19 cellular contexts compared by ENCODE assay signal in the genomic region with DNA sequence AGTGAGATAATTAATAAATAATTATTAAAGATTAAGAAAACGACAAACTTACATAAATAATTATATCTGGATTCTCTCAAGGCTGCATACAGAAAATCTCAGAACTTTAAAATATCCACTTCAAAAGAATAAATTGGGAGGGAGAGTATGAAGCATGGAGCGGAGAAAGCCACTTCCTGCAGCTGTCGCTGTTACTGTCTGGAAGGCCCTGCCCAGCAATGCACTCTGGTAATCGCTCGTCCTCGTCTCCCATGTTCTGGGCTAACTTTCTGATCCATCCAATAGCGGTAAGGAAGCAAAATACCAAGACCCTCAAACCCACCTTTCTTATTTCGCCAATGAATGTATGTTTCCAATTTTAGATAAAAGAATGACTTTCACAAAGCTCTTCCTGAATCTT. TPM values are rescaled to one million over a fixed set of nuclear protein-coding genes. Genes with fewer than 3 reads are reported as not detected.
A peak's percentile ranks its signal among the peaks of the same experiment; 100 is the strongest.
DNase-seq lines count a peak whose midpoint lies in the region; ATAC-seq, FAIRE-seq and TF ChIP-seq lines count a peak whose summit lies in the region.
"Had no signal": no experiment of that assay in that cellular context is flagged by ENCODE, and none has a peak within 500 bp of the region (broad histone marks: within the 10 kb centered on the region; RNA-seq: fewer than 3 reads in every experiment).

No MANE protein-coding gene starts in this region.

- H3K9ac ChIP-seq in GM12878 (ENCODE audit: control insufficient read depth, insufficient read depth, low read length) = no peak overlapping the region
- H3K9ac ChIP-seq in neural cell (ENCODE audit: low read length) = peak overlapping the region; percentile 39

- H3K27me3 Mint-ChIP-seq in IgD-negative memory B cell = no peaks in the 10 kb centered on the region

- DNase-seq in DMS79 treated with DMSO at 0.1 percent for 48 hours (lab: John Stamatoyannopoulos, UW) (peak; percentile 28), DMS79 (lab: John Stamatoyannopoulos, UW) (no peak), GM12878 (ENCODE audit: low read depth, low spot score) (no peak), NCI-H345 treated with DMSO at 0.1 percent for 48 hours (lab: John Stamatoyannopoulos, UW; ENCODE audit: unreplicated experiment) (no peak), uterus (no peak)
- DNase-seq: activated CD4-positive, alpha-beta T cell treated with anti-CD3 and anti-CD28 coated beads, Interleukin-2, amount 50 U/mL, for 1 hour; activated effector memory CD4-positive, alpha-beta T cell treated with anti-CD3 and anti-CD28 coated beads, Interleukin-2, amount 50 U/mL, for 16 hours; HCEC 1CT; heart right ventricle; stimulated activated CD8-positive, alpha-beta memory T cell treated with anti-CD3 and anti-CD28 coated beads, Interleukin-4, amount 100 ng/mL, for 48 hours; SW 1271 had no signal

- no TSS peak for BruUV-seq in GM12878 (replicated peaks; lab: Mats Ljungman, UMichigan)

- no peak overlapping the region for H3K27ac ChIP-seq in GM12878 (ENCODE audit: control insufficient read depth, insufficient read depth)
- peak overlapping the region; percentile 76 for H3K27ac ChIP-seq in neural cell (ENCODE audit: low read length)
- no peak overlapping the region for H3K27ac ChIP-seq in uterus
- H3K27ac ChIP-seq: 22Rv1, epithelial cell of prostate, heart right ventricle had no signal

- no peaks in the 10 kb centered on the region for H3K9me2 ChIP-seq in neural cell (ENCODE audit: insufficient read depth, low read length)

- TF ChIP-seq POLR2A in GM12878 (IDR thresholded peaks at IDR 0.05; ENCODE audit: low read depth, low read length) = no peak
- no peak for TF ChIP-seq POLR2A in uterus (IDR thresholded peaks at IDR 0.05)

- peak overlapping the region in 2 of 4 donors; percentile 22 to 83 for H3K4me3 Mint-ChIP-seq in IgD-negative memory B cell

- peak overlapping the region; percentile 11 to 82 (median 76) for H3K27ac Mint-ChIP-seq in IgD-negative memory B cell

- no peaks in the 10 kb centered on the region for H4K20me1 ChIP-seq in GM12878 (ENCODE audit: control insufficient read depth, insufficient read depth)
- no peaks in the 10 kb centered on the region for H4K20me1 ChIP-seq in neural cell (ENCODE audit: insufficient read depth)

- H3K4me3 ChIP-seq in GM12878 = no peak overlapping the region
- peak overlapping the region; percentile 16 for H3K4me3 ChIP-seq in neural cell (ENCODE audit: low read length)
- no peak overlapping the region for H3K4me3 ChIP-seq in uterus
- H3K4me3 ChIP-seq: breast epithelium, heart right ventricle had no signal

- no peak for TF ChIP-seq EP300 in GM12878 (IDR thresholded peaks at IDR 0.05; ENCODE audit: borderline replicate concordance in 1 of 2, control insufficient read depth in 1 of 2, low read depth in 2 of 2, low read length in 2 of 2)
- no peak for TF ChIP-seq EP300 in neural cell (conservative IDR thresholded peaks at IDR 0.05; ENCODE audit: poor library complexity, severe bottlenecking)

- H3K4me1 ChIP-seq in GM12878 (ENCODE audit: control insufficient read depth, insufficient read depth, low read length) = no peaks in the 10 kb centered on the region
- peaks cover 12 to 19% of the 10 kb centered on the region in 2 donors for H3K4me1 ChIP-seq in uterus

- TF ChIP-seq CTCF in GM12878 (IDR thresholded peaks at IDR 0.05 in 2 of 3, conservative IDR thresholded peaks at IDR 0.05 in 1 of 3; ENCODE audit: control insufficient read depth in 2 of 3, extremely low read depth in 1 of 3, insufficient read depth in 1 of 3, low read depth in 3 of 3, low read length in 3 of 3) (no peak), neural cell (IDR thresholded peaks at IDR 0.05; ENCODE audit: poor library complexity, severe bottlenecking) (no peak), uterus (IDR thresholded peaks at IDR 0.05) (no peak)

- POLR2A ChIA-PET in GM12878 (lab: Charles Lee) = no interaction called here

- ATAC-seq in GM12878 (no peak), HG03378 (IDR thresholded peaks at IDR 0.05; ENCODE audit: unreplicated experiment) (no peak)

- WGBS in GM12878 (ENCODE audit: insufficient coverage, insufficient replicate concordance, low lambda C conversion rate, missing lambda C conversion rate) = 59% methylated on average over 8 of the region's 8 CpGs

- TF ChIP-seq RAD21 in GM12878 (IDR thresholded peaks at IDR 0.05; ENCODE audit: insufficient read depth, low read depth, low read length) = 0 out of 2 replicates have a peak, but pooled peaks have one; percentile 16
- TF ChIP-seq RAD21 in neural cell (conservative IDR thresholded peaks at IDR 0.05) = no peak

- H3F3A ChIP-seq in neural cell (ENCODE audit: insufficient read depth, low read length, poor library complexity, severe bottlenecking) = peaks cover 6% of the 10 kb centered on the region

- intact Hi-C loops in GM12878 (cut with micrococcal nuclease; ENCODE audit: unreplicated experiment) = no loop called here
- intact Hi-C loops in uterus (cut with DNase I; ENCODE audit: low total_unique reads) = no loop called here

- H3K9me3 Mint-ChIP-seq in IgD-negative memory B cell = no peaks in the 10 kb centered on the region

- H3K79me2 ChIP-seq in GM12878 (ENCODE audit: control insufficient read depth, insufficient read depth, low read length) = no peaks in the 10 kb centered on the region
- peaks cover 3% of the 10 kb centered on the region for H3K79me2 ChIP-seq in neural cell (replicated peaks; ENCODE audit: insufficient read depth, low read length)

- H3K36me3 Mint-ChIP-seq in IgD-negative memory B cell = peaks cover 13% of the 10 kb centered on the region

- CTCF ChIA-PET in GM12878 (lab: Yijun Ruan, JAX) = interaction anchor here (1.2 to 1.5 kb wide), 2 partner anchors 8 to 17 kb away, joined by 3 to 4 read pairs; no protein-coding TSS in a partner anchor

- in situ Hi-C loops in GM12878 (cut with MboI) = no loop called here

- peaks cover 45 to 72% (median 60%) of the 10 kb centered on the region in 3 donors for H3K4me1 Mint-ChIP-seq in IgD-negative memory B cell

- no peak overlapping the region for H2AFZ ChIP-seq in GM12878 (ENCODE audit: control insufficient read depth, low read depth, low read length)
- no peak overlapping the region for H2AFZ ChIP-seq in neural cell (ENCODE audit: low read depth, low read length)

- FAIRE-seq in GM12878 (lab: Jason Lieb, UNC) = no peak
- FAIRE-seq: urothelium cell line had no signal

- H3K36me3 ChIP-seq in GM12878 (ENCODE audit: control insufficient read depth in 2 of 2, insufficient read depth in 2 of 2, low read length in 1 of 2) (no peaks in the 10 kb centered on the region), neural cell (ENCODE audit: insufficient read depth, low read length) (no peaks in the 10 kb centered on the region), uterus (no peaks in the 10 kb centered on the region)
- H3K36me3 ChIP-seq: breast epithelium had no signal

- peaks cover 0 to 11% of the 10 kb centered on the region in 2 experiments; a peak in 1 of 4 replicates for H3K27me3 ChIP-seq in GM12878 (replicated peaks in 1 of 2; ENCODE audit: control insufficient read depth in 2 of 2, insufficient read depth in 2 of 2, low read length in 1 of 2)
- no peaks in the 10 kb centered on the region for H3K27me3 ChIP-seq in neural cell (ENCODE audit: insufficient read depth, low read depth, low read length)
- no peaks in the 10 kb centered on the region for H3K27me3 ChIP-seq in uterus
- H3K27me3 ChIP-seq: breast epithelium, heart right ventricle had no signal

- SMC1A ChIA-PET in GM12878 (lab: Charles Lee; ENCODE audit: uncharacterized antibody, unreplicated experiment) = interaction anchor here (0.9 to 1.2 kb wide), 2 partner anchors 12 to 66 kb away, joined by 3 to 4 read pairs; no protein-coding TSS in a partner anchor

- no peak overlapping the region for H3K4me2 ChIP-seq in GM12878 (ENCODE audit: control insufficient read depth, insufficient read depth)
- H3K4me2 ChIP-seq in neural cell (ENCODE audit: low read length) = peak overlapping the region; percentile 37

- RAD21 ChIA-PET in GM12878 (lab: Charles Lee; ENCODE audit: unreplicated experiment) = interaction anchor here (1.6 kb wide), 1 partner anchor 118 kb away, joined by 4 read pairs; no protein-coding TSS in a partner anchor

- no peaks in the 10 kb centered on the region for H3K9me3 ChIP-seq in GM12878 (replicated peaks; ENCODE audit: control insufficient read depth, insufficient read depth, low read length)
- H3K9me3 ChIP-seq in neural cell (ENCODE audit: low read length) = no peaks in the 10 kb centered on the region
- no peaks in the 10 kb centered on the region for H3K9me3 ChIP-seq in uterus
- H3K9me3 ChIP-seq: breast epithelium, heart right ventricle had no signal

TF ChIP-seq in GM12878, 131 proteins besides CTCF, POLR2A, EP300 and RAD21 (continues in another document):
- TF ChIP-seq SPI1 (IDR thresholded peaks at IDR 0.05; ENCODE audit: borderline replicate concordance, insufficient read depth, low read depth, low read length) = no peak
- no peak for TF ChIP-seq CHD1 (IDR thresholded peaks at IDR 0.05; ENCODE audit: low read depth, low read length)

TF ChIP-seq in neural cell, 6 proteins besides CTCF, POLR2A, EP300 and RAD21 (continues in another document):
- TF ChIP-seq SMC3 (conservative IDR thresholded peaks at IDR 0.05; ENCODE audit: poor library complexity) (no peak), EZH2 (IDR thresholded peaks at IDR 0.05; ENCODE audit: borderline replicate concordance, insufficient read depth, low read length, poor library complexity, severe bottlenecking) (no peak), TAF1 (IDR thresholded peaks at IDR 0.05; ENCODE audit: low read depth) (no peak), MXI1 (conservative IDR thresholded peaks at IDR 0.05; ENCODE audit: poor library complexity, severe bottlenecking) (no peak), POLR2AphosphoS5 (IDR thresholded peaks at IDR 0.05) (no peak)

RNA-seq across cellular contexts. Expression of gene CYRIA, which starts 26.7 kb away (rescaled TPM):
- polyA plus RNA-seq in IgD-negative memory B cell (31.0 TPM), GM12878 (2011; rRNA removed) (11.9 and 13.0 TPM in 2 replicates), GM12878 (2014; fragmentation: Illumina TruSeq; extraction: Trizol) (9.4 and 11.7 TPM in 2 replicates), GM12878 (2014; fragmentation: Nextera tagmentation; extraction: Ambion mirVana) (1 to 10 TPM; 5.4 to 7.8 TPM), GM12878 (2014; rRNA removed) (4.8 and 6.0 TPM in 2 replicates), GM12878 (2016; fragmentation: Nextera tagmentation; extraction: Ambion mirVana) (10 to 100 TPM in 1 of 2 experiments, 1 to 10 TPM in 1; 9.6 to 13.1 TPM), neural cell (64.0 and 67.0 TPM in 2 replicates)
- total RNA-seq in GM12878 (2013; cell fraction: nucleolus; rRNA removed) = 51.1 and 55.0 TPM in 2 replicates
- total RNA-seq in GM12878 (2014; rRNA removed) (3.0 and 4.2 TPM in 2 replicates), GM12878 (2014; rRNA removed; fragmentation: Illumina TruSeq; extraction: Trizol) (5.8 and 6.9 TPM in 2 replicates), GM12878 (2021) (9.2 and 11.2 TPM in 2 replicates), uterus (10 to 100 TPM in 1 of 4 donors, 1 to 10 TPM in 3; 4.4 to 29.6 (median 8.1) TPM)
- 0.73 TPM for polyA plus RNA-seq in GM12878 (2011; ENCODE audit: low read depth)
- 5.5 and 6.6 TPM in 2 replicates for polyA plus RNA-seq in GM12878 (2011; cell fraction: cytosol; rRNA removed)
- polyA plus RNA-seq in GM12878 (2011; cell fraction: nucleus; rRNA removed) = 12.6 and 15.4 TPM in 2 replicates
- polyA plus RNA-seq in GM12878 (2012) = 0.93 and 1.2 TPM in 2 replicates
- polyA minus RNA-seq in GM12878 (2011; rRNA and poly(A)+ RNA removed) = 8.2 and 12.9 TPM in 2 replicates
- polyA minus RNA-seq in GM12878 (2011; cell fraction: cytosol; rRNA and poly(A)+ RNA removed) = 2.3 and 4.1 TPM in 2 replicates
- 10.4 and 11.1 TPM in 2 replicates for polyA minus RNA-seq in GM12878 (2011; cell fraction: nucleus; rRNA and poly(A)+ RNA removed)
- polyA minus RNA-seq in neural cell = 93.7 and 108 TPM in 2 replicates
- polyA plus RNA-seq: BJ had no signal
